22 cellular contexts compared by ENCODE assay signal in genomic region chr12:53930591-53931255, GRCh38. TPM values are rescaled to one million over a fixed set of nuclear protein-coding genes. Genes with fewer than 3 reads are reported as not detected.
DNase-seq lines count a peak whose midpoint lies in the region; FAIRE-seq and TF ChIP-seq lines count a peak whose summit lies in the region.
"Had no signal": no experiment of that assay in that cellular context is flagged by ENCODE, and none has a peak within 500 bp of the region (broad histone marks: within the 10 kb centered on the region; RNA-seq: fewer than 3 reads in every experiment).

No MANE protein-coding gene starts in this region.

- no peak overlapping the region for H3K23ac ChIP-seq in H1 (ENCODE audit: insufficient read length)

- no peak overlapping the region for H4K5ac ChIP-seq in H1 (ENCODE audit: insufficient read length, low read depth, low read length)

- H3K27ac ChIP-seq in H1 (ENCODE audit: low read depth, low read length) (no peak overlapping the region), suprapubic skin (no peak overlapping the region)
- H3K27ac ChIP-seq: BLaER1, SJCRH30 had no signal

- peaks cover 6 to 10% (median 8%) of the 10 kb centered on the region in 3 donors for H3K4me1 Mint-ChIP-seq in IgD-negative memory B cell
- H3K4me1 Mint-ChIP-seq in osteocyte (ENCODE audit: unreplicated experiment) = peaks cover 4% of the 10 kb centered on the region
- H3K4me1 Mint-ChIP-seq in activated CD4-positive, alpha-beta memory T cell treated with anti-CD3 and anti-CD28 coated beads, Interleukin-2, amount 10 ng/mL, durations not matched to agents 7 days and 5 days = no peaks in the 10 kb centered on the region

- POLR2A ChIA-PET in H1 (lab: Charles Lee; ENCODE audit: partially characterized antibody) = no interaction called here
- POLR2A ChIA-PET in activated CD4-positive, alpha-beta memory T cell treated with anti-CD3 and anti-CD28 coated beads, Interleukin-2, amount 10 ng/mL, durations not matched to agents 7 days and 5 days (lab: Charles Lee) = interaction anchor here (1.4 kb wide), 1 partner anchor 22 kb away, joined by 3 read pairs; no protein-coding TSS in a partner anchor

- no peaks in the 10 kb centered on the region for H3K79me1 ChIP-seq in H1 (ENCODE audit: low read depth, low read length)

- H3K9me3 Mint-ChIP-seq in IgD-negative memory B cell (peaks cover 0 to 2% (median 0%) of the 10 kb centered on the region in 3 donors), osteocyte (ENCODE audit: unreplicated experiment) (no peaks in the 10 kb centered on the region)
- no peaks in the 10 kb centered on the region for H3K9me3 Mint-ChIP-seq in activated CD4-positive, alpha-beta memory T cell treated with anti-CD3 and anti-CD28 coated beads, Interleukin-2, amount 10 ng/mL, durations not matched to agents 7 days and 5 days
- H3K9me3 Mint-ChIP-seq: CD4-positive, alpha-beta T cell had no signal

- TF ChIP-seq EP300 in H1 (IDR thresholded peaks at IDR 0.05; ENCODE audit: borderline replicate concordance in 1 of 2, low read depth in 2 of 2, low read length in 2 of 2) (no peak), suprapubic skin (IDR thresholded peaks at IDR 0.05) (no peak)

- H3K4me1 ChIP-seq in H1 (replicated peaks in 1 of 4; ENCODE audit: control insufficient read depth in 3 of 4, insufficient read depth in 4 of 4, low read length in 3 of 4) (peaks cover 0 to 8% (median 2%) of the 10 kb centered on the region in 4 experiments; a peak in 4 of 7 replicates), suprapubic skin (peaks cover 14% of the 10 kb centered on the region)
- H3K4me1 ChIP-seq: BLaER1, SJCRH30 had no signal

- H3K36me3 Mint-ChIP-seq in IgD-negative memory B cell (no peaks in the 10 kb centered on the region), osteocyte (ENCODE audit: unreplicated experiment) (no peaks in the 10 kb centered on the region)
- H3K36me3 Mint-ChIP-seq in activated CD4-positive, alpha-beta memory T cell treated with anti-CD3 and anti-CD28 coated beads, Interleukin-2, amount 10 ng/mL, durations not matched to agents 7 days and 5 days (ENCODE audit: low read depth) = no peaks in the 10 kb centered on the region

- no peak overlapping the region for H2BK15ac ChIP-seq in H1 (ENCODE audit: low read length)

- H3K4me3 Mint-ChIP-seq in IgD-negative memory B cell (no peak overlapping the region), osteocyte (ENCODE audit: unreplicated experiment) (no peak overlapping the region)
- no peak overlapping the region for H3K4me3 Mint-ChIP-seq in activated CD4-positive, alpha-beta memory T cell treated with anti-CD3 and anti-CD28 coated beads, Interleukin-2, amount 10 ng/mL, durations not matched to agents 7 days and 5 days
- H3K4me3 Mint-ChIP-seq: CD4-positive, alpha-beta T cell had no signal

- WGBS in H1 (ENCODE audit: extremely low coverage in 1 of 2, insufficient coverage in 1 of 2, insufficient read length in 1 of 2, insufficient replicate concordance in 2 of 2, low coverage in 1 of 2, low lambda C conversion rate in 2 of 2, missing lambda C conversion rate in 1 of 2), 2 experiments = 11% methylated on average over 25 of the region's 30 CpGs; no CpG with 5 or more reads in 1 of the 2 experiments
- 24% methylated on average over 30 of the region's 30 CpGs for WGBS in suprapubic skin

- no peak for TF ChIP-seq RAD21 in H1 (IDR thresholded peaks at IDR 0.05 in 1 of 2, conservative IDR thresholded peaks at IDR 0.05 in 1 of 2; ENCODE audit: low read depth in 2 of 2, low read length in 2 of 2)

- no peak overlapping the region; a peak in 1 of 4 replicates for H3K4me2 ChIP-seq in H1 (ENCODE audit: insufficient read depth in 1 of 2, low read depth in 2 of 2, low read length in 2 of 2)
- H3K4me2 ChIP-seq: BLaER1 had no signal

- no peak for TF ChIP-seq POLR2A in H1 (IDR thresholded peaks at IDR 0.05; ENCODE audit: control extremely low read depth in 1 of 2, low read depth in 2 of 2, low read length in 2 of 2)
- TF ChIP-seq POLR2A in suprapubic skin (IDR thresholded peaks at IDR 0.05) = no peak

- 0 out of 2 replicates have a peak overlapping the region, but pooled peaks have one; percentile 46 for H2AK5ac ChIP-seq in H1 (ENCODE audit: low read depth, low read length)

- H2AFZ ChIP-seq in H1 (ENCODE audit: low read length) = no peak overlapping the region

- H3K23me2 ChIP-seq in H1 (ENCODE audit: low read depth, low read length) = no peaks in the 10 kb centered on the region; the same call in 1 of the 2 replicates

- H3K9ac ChIP-seq in H1 (replicated peaks in 1 of 4; ENCODE audit: extremely low read depth in 1 of 4, low read depth in 3 of 4, low read length in 3 of 4) = no peak overlapping the region
- H3K9ac ChIP-seq: BLaER1 had no signal

- H3K4ac ChIP-seq in H1 (replicated peaks; ENCODE audit: insufficient read length, low read depth, low read length) = no peak overlapping the region

- CTCF ChIA-PET in H1 (lab: Charles Lee; ENCODE audit: partially characterized antibody) = interaction anchor here (1.0 to 1.4 kb wide), 2 partner anchors 187 to 205 kb away, joined by 3 read pairs; no protein-coding TSS in a partner anchor
- CTCF ChIA-PET in activated CD4-positive, alpha-beta memory T cell treated with anti-CD3 and anti-CD28 coated beads, Interleukin-2, amount 10 ng/mL, durations not matched to agents 7 days and 5 days (lab: Charles Lee) = no interaction called here

- peak overlapping the region; percentile 9 to 62 (median 36) for H3K27ac Mint-ChIP-seq in IgD-negative memory B cell
- no peak overlapping the region for H3K27ac Mint-ChIP-seq in osteocyte (ENCODE audit: unreplicated experiment)
- no peak overlapping the region for H3K27ac Mint-ChIP-seq in activated CD4-positive, alpha-beta memory T cell treated with anti-CD3 and anti-CD28 coated beads, Interleukin-2, amount 10 ng/mL, durations not matched to agents 7 days and 5 days
- H3K27ac Mint-ChIP-seq: CD4-positive, alpha-beta T cell had no signal

- no peak overlapping the region for H3K14ac ChIP-seq in H1 (ENCODE audit: insufficient read length)

- H3K79me2 ChIP-seq in H1 (ENCODE audit: control insufficient read depth in 1 of 2, insufficient read depth in 2 of 2, low read length in 2 of 2) = no peaks in the 10 kb centered on the region

- FAIRE-seq in H1 (lab: Jason Lieb, UNC) = no peak
- FAIRE-seq: GM12878, RCC 7860 had no signal

- H4K20me1 ChIP-seq in H1 (replicated peaks in 1 of 2; ENCODE audit: control insufficient read depth in 1 of 2, insufficient read depth in 2 of 2, low read length in 2 of 2) = peaks cover 12 to 27% of the 10 kb centered on the region in 2 experiments

- H2BK12ac ChIP-seq in H1 (ENCODE audit: low read depth, low read length) = no peak overlapping the region

- H3K4me3 ChIP-seq in H1 (ENCODE audit: extremely low read depth in 1 of 4, insufficient read depth in 2 of 4, low read depth in 3 of 4, low read length in 4 of 4) (no peak overlapping the region), suprapubic skin (peak overlapping the region; percentile 9)
- H3K4me3 ChIP-seq: BLaER1, GM12878, SJCRH30 had no signal

- H3K27me3 Mint-ChIP-seq in IgD-negative memory B cell = peaks cover 72% of the 10 kb centered on the region
- H3K27me3 Mint-ChIP-seq in osteocyte (ENCODE audit: unreplicated experiment) = peaks cover 95% of the 10 kb centered on the region
- H3K27me3 Mint-ChIP-seq in activated CD4-positive, alpha-beta memory T cell treated with anti-CD3 and anti-CD28 coated beads, Interleukin-2, amount 10 ng/mL, durations not matched to agents 7 days and 5 days = peaks cover 95% of the 10 kb centered on the region

- no peak overlapping the region for H3K56ac ChIP-seq in H1 (replicated peaks; ENCODE audit: insufficient read length, low read depth, low read length)

- H4K91ac ChIP-seq in H1 (replicated peaks; ENCODE audit: insufficient read length, low read length) = no peak overlapping the region

- H3K9me3 ChIP-seq in H1 (ENCODE audit: insufficient read depth in 2 of 2, low read depth in 1 of 2, low read length in 1 of 2) (no peaks in the 10 kb centered on the region), suprapubic skin (no peaks in the 10 kb centered on the region)
- H3K9me3 ChIP-seq: Caco-2, SJCRH30 had no signal

- H2BK20ac ChIP-seq in H1 (ENCODE audit: low read length) = no peak overlapping the region

- H2BK120ac ChIP-seq in H1 (replicated peaks; ENCODE audit: low read depth, low read length) = no peak overlapping the region

- DNase-seq in H1 (ENCODE audit: low read depth in 1 of 2, low spot score in 2 of 2) (peak in 1 of 2 experiments; percentile 49), osteocyte (ENCODE audit: extremely low spot score, unreplicated experiment) (peak; percentile 73), suprapubic skin (ENCODE audit: low spot score in 2 of 2) (no peak), AG20443 (ENCODE audit: low spot score) (no peak), GM19238 (ENCODE audit: insufficient read length, low spot score) (no peak)
- DNase-seq in activated CD4-positive, alpha-beta memory T cell treated with anti-CD3 and anti-CD28 coated beads, Interleukin-2, amount 10 ng/mL, durations not matched to agents 7 days and 5 days = no peak
- DNase-seq: Caco-2; CD4-positive, alpha-beta T cell; DND-41; GOT3; Kasumi-1; MM.1S; NCI-H1092; NCI-H1436 treated with DMSO at 0.1 percent for 48 hours; NCI-H1930; NCI-H524 treated with DMSO at 0.1 percent for 48 hours; OCI-M1; SJCRH30 had no signal

- TF ChIP-seq CTCF in H1 (IDR thresholded peaks at IDR 0.05; ENCODE audit: control extremely low read depth in 1 of 3, insufficient read depth in 1 of 3, low read depth in 1 of 3, low read length in 3 of 3) (no peak), osteocyte (IDR thresholded peaks at IDR 0.05) (no peak), suprapubic skin (IDR thresholded peaks at IDR 0.05) (no peak)

- peaks cover 0 to 2% (median 0%) of the 10 kb centered on the region in 4 experiments; a peak in 1 of 8 replicates for H3K36me3 ChIP-seq in H1 (ENCODE audit: control insufficient read depth in 2 of 4, insufficient read depth in 4 of 4, low read length in 3 of 4)
- no peaks in the 10 kb centered on the region for H3K36me3 ChIP-seq in suprapubic skin
- H3K36me3 ChIP-seq: BLaER1, SJCRH30 had no signal

- no peak overlapping the region for H4K8ac ChIP-seq in H1 (ENCODE audit: extremely low read depth, insufficient read depth, low read length)

- H2BK5ac ChIP-seq in H1 (ENCODE audit: low read depth, low read length) = no peak overlapping the region

- no peak overlapping the region for H3K18ac ChIP-seq in H1 (ENCODE audit: extremely low read depth, low read length)

- H3K27me3 ChIP-seq in H1 (replicated peaks in 1 of 4; ENCODE audit: control insufficient read depth in 3 of 4, extremely low read depth in 1 of 4, insufficient read depth in 3 of 4, low read length in 3 of 4) (peaks cover 94 to 100% (median 99%) of the 10 kb centered on the region in 4 experiments), suprapubic skin (peaks cover 99% of the 10 kb centered on the region)

RNA-seq across cellular contexts. Expression of gene HOXC13, which starts 7.9 kb away (rescaled TPM):
- polyA plus RNA-seq in IgD-negative memory B cell (not detected), H1 (2011; rRNA removed) (0.02 TPM in 1 of 2 replicates, not detected in the other)
- total RNA-seq in H1 (2021; fragmentation: NEBNext Ultra II Directional; extraction: Animal tissue kit (Norgen Biotek cat#: 25700)) = 0.13 TPM in 1 of 2 replicates, not detected in the other
- polyA plus RNA-seq in H1 (2011; cell fraction: cytosol; rRNA removed) = not detected
- not detected for polyA plus RNA-seq in H1 (2011; cell fraction: nucleus; rRNA removed)
- not detected in 4 replicates for polyA plus RNA-seq in H1 (2012, experiment 1 of 2)
- 0.10 TPM for polyA plus RNA-seq in H1 (2012, experiment 2 of 2)
- polyA plus RNA-seq in H1 (2013, experiment 1 of 2) = 0.02 TPM
- polyA plus RNA-seq in H1 (2013, experiment 2 of 2) = not detected
- not detected in 2 replicates for polyA minus RNA-seq in H1 (2011; rRNA and poly(A)+ RNA removed)
- polyA minus RNA-seq in H1 (2011; cell fraction: cytosol; rRNA and poly(A)+ RNA removed) = not detected
- not detected for polyA minus RNA-seq in H1 (2011; cell fraction: nucleus; rRNA and poly(A)+ RNA removed)
- total RNA-seq in osteocyte (not detected in 2 replicates), suprapubic skin (10 to 100 TPM in 2 of 4 donors, 1 to 10 TPM in 2; 5.3 to 16.7 (median 10.2) TPM)
- not detected for total RNA-seq in activated CD4-positive, alpha-beta memory T cell treated with anti-CD3 and anti-CD28 coated beads, Interleukin-2, amount 10 ng/mL, durations not matched to agents 7 days and 5 days
- total RNA-seq: CD4-positive, alpha-beta T cell; GM12878 had no signal
- polyA plus RNA-seq: GM12878 had no signal

RNA-seq across cellular contexts. Expression of gene HOXC12, which starts 24.0 kb away (rescaled TPM):
- not detected for polyA plus RNA-seq in IgD-negative memory B cell
- not detected in 2 replicates for total RNA-seq in H1 (2021; fragmentation: NEBNext Ultra II Directional; extraction: Animal tissue kit (Norgen Biotek cat#: 25700))
- not detected in 2 replicates for polyA plus RNA-seq in H1 (2011; rRNA removed)
- polyA plus RNA-seq in H1 (2011; cell fraction: cytosol; rRNA removed) = not detected
- polyA plus RNA-seq in H1 (2011; cell fraction: nucleus; rRNA removed) = not detected
- not detected in 4 replicates for polyA plus RNA-seq in H1 (2012, experiment 1 of 2)
- not detected for polyA plus RNA-seq in H1 (2012, experiment 2 of 2)
- polyA plus RNA-seq in H1 (2013, experiment 1 of 2) = not detected
- polyA plus RNA-seq in H1 (2013, experiment 2 of 2) = not detected
- not detected in 2 replicates for polyA minus RNA-seq in H1 (2011; rRNA and poly(A)+ RNA removed)
- not detected for polyA minus RNA-seq in H1 (2011; cell fraction: cytosol; rRNA and poly(A)+ RNA removed)
- not detected for polyA minus RNA-seq in H1 (2011; cell fraction: nucleus; rRNA and poly(A)+ RNA removed)
- total RNA-seq in osteocyte = not detected in 2 replicates
- total RNA-seq in suprapubic skin = 1 to 10 TPM; 3.7 to 6.8 (median 4.7) TPM
- not detected for total RNA-seq in activated CD4-positive, alpha-beta memory T cell treated with anti-CD3 and anti-CD28 coated beads, Interleukin-2, amount 10 ng/mL, durations not matched to agents 7 days and 5 days
- total RNA-seq: CD4-positive, alpha-beta T cell; GM12878; SJCRH30 had no signal
- polyA plus RNA-seq: GM12878 had no signal

RNA-seq across cellular contexts. Expression of gene HOXC11, which starts 42.2 kb away (rescaled TPM):
- polyA plus RNA-seq in IgD-negative memory B cell (not detected), H1 (2011; rRNA removed) (not detected in 2 replicates)
- total RNA-seq in H1 (2021; fragmentation: NEBNext Ultra II Directional; extraction: Animal tissue kit (Norgen Biotek cat#: 25700)) = not detected in 2 replicates
- polyA plus RNA-seq in H1 (2011; cell fraction: cytosol; rRNA removed) = not detected
- polyA plus RNA-seq in H1 (2011; cell fraction: nucleus; rRNA removed) = not detected
- polyA plus RNA-seq in H1 (2012, experiment 1 of 2) = not detected in 4 replicates
- polyA plus RNA-seq in H1 (2012, experiment 2 of 2) = not detected
- not detected for polyA plus RNA-seq in H1 (2013, experiment 1 of 2)
- polyA plus RNA-seq in H1 (2013, experiment 2 of 2) = not detected
- not detected in 2 replicates for polyA minus RNA-seq in H1 (2011; rRNA and poly(A)+ RNA removed)
- 0.88 TPM for polyA minus RNA-seq in H1 (2011; cell fraction: cytosol; rRNA and poly(A)+ RNA removed)
- 0.40 TPM for polyA minus RNA-seq in H1 (2011; cell fraction: nucleus; rRNA and poly(A)+ RNA removed)
- total RNA-seq in osteocyte (not detected in 2 replicates), suprapubic skin (1 to 10 TPM; 3.1 to 3.7 (median 3.5) TPM)
- total RNA-seq in activated CD4-positive, alpha-beta memory T cell treated with anti-CD3 and anti-CD28 coated beads, Interleukin-2, amount 10 ng/mL, durations not matched to agents 7 days and 5 days = not detected
- total RNA-seq: CD4-positive, alpha-beta T cell; GM12878 had no signal
- polyA plus RNA-seq: GM12878 had no signal

RNA-seq across cellular contexts. Expression of gene HOTAIR, which starts 44.0 kb away (rescaled TPM):
- not detected for polyA plus RNA-seq in IgD-negative memory B cell
- not detected in 2 replicates for total RNA-seq in H1 (2021; fragmentation: NEBNext Ultra II Directional; extraction: Animal tissue kit (Norgen Biotek cat#: 25700))
- polyA plus RNA-seq in H1 (2011; rRNA removed) = not detected in 2 replicates
- not detected for polyA plus RNA-seq in H1 (2011; cell fraction: cytosol; rRNA removed)
- polyA plus RNA-seq in H1 (2011; cell fraction: nucleus; rRNA removed) = not detected
- not detected in 4 replicates for polyA plus RNA-seq in H1 (2012, experiment 1 of 2)
- not detected for polyA plus RNA-seq in H1 (2012, experiment 2 of 2)
- not detected for polyA plus RNA-seq in H1 (2013, experiment 1 of 2)
- polyA plus RNA-seq in H1 (2013, experiment 2 of 2) = not detected
- not detected in 2 replicates for polyA minus RNA-seq in H1 (2011; rRNA and poly(A)+ RNA removed)
- polyA minus RNA-seq in H1 (2011; cell fraction: cytosol; rRNA and poly(A)+ RNA removed) = not detected
- polyA minus RNA-seq in H1 (2011; cell fraction: nucleus; rRNA and poly(A)+ RNA removed) = not detected
- not detected in 2 replicates for total RNA-seq in osteocyte
- total RNA-seq in suprapubic skin = 10 to 100 TPM in 2 of 4 donors, 1 to 10 TPM in 2; 1.4 to 15.7 (median 10.7) TPM
- not detected for total RNA-seq in activated CD4-positive, alpha-beta memory T cell treated with anti-CD3 and anti-CD28 coated beads, Interleukin-2, amount 10 ng/mL, durations not matched to agents 7 days and 5 days
- total RNA-seq: CD4-positive, alpha-beta T cell; GM12878 had no signal
- polyA plus RNA-seq: GM12878 had no signal

RNA-seq across cellular contexts. Expression of gene HOXC10, which starts 54.2 kb away (rescaled TPM):
- polyA plus RNA-seq in IgD-negative memory B cell (not detected), H1 (2011; rRNA removed) (not detected in 2 replicates)
- total RNA-seq in H1 (2021; fragmentation: NEBNext Ultra II Directional; extraction: Animal tissue kit (Norgen Biotek cat#: 25700)) = not detected in 2 replicates
- not detected for polyA plus RNA-seq in H1 (2011; cell fraction: cytosol; rRNA removed)
- polyA plus RNA-seq in H1 (2011; cell fraction: nucleus; rRNA removed) = not detected
- not detected in 4 replicates for polyA plus RNA-seq in H1 (2012, experiment 1 of 2)
- polyA plus RNA-seq in H1 (2012, experiment 2 of 2) = 0.20 TPM
- not detected for polyA plus RNA-seq in H1 (2013, experiment 1 of 2)
- not detected for polyA plus RNA-seq in H1 (2013, experiment 2 of 2)
- not detected in 2 replicates for polyA minus RNA-seq in H1 (2011; rRNA and poly(A)+ RNA removed)
- not detected for polyA minus RNA-seq in H1 (2011; cell fraction: cytosol; rRNA and poly(A)+ RNA removed)
- not detected for polyA minus RNA-seq in H1 (2011; cell fraction: nucleus; rRNA and poly(A)+ RNA removed)
- total RNA-seq in osteocyte (not detected in 2 replicates), suprapubic skin (10 to 100 TPM in 3 of 4 donors, 1 to 10 TPM in 1; 8.8 to 24.7 (median 13.3) TPM)
- total RNA-seq in activated CD4-positive, alpha-beta memory T cell treated with anti-CD3 and anti-CD28 coated beads, Interleukin-2, amount 10 ng/mL, durations not matched to agents 7 days and 5 days = not detected
- total RNA-seq: CD4-positive, alpha-beta T cell had no signal
- polyA plus RNA-seq: GM12878 had no signal

Comparison
In these comparisons a context has a peak if more than half of its experiments do, and no peak if none do; other contexts are left out.
1. H3K27ac Mint-ChIP-seq: peak in IgD-negative memory B cell (3 of 3); none in osteocyte (single experiment) and activated CD4-positive, alpha-beta memory T cell treated with anti-CD3 and anti-CD28 coated beads, Interleukin-2, amount 10 ng/mL, durations not matched to agents 7 days and 5 days (single experiment).